In genomic region chr10:103333934-103334520, GRCh38 we compare ENCODE assay signal across 9 cellular contexts. TPM values are rescaled to one million over a fixed set of nuclear protein-coding genes. Genes with fewer than 3 reads are reported as not detected.
DNase-seq lines count a peak whose midpoint lies in the region; ATAC-seq, FAIRE-seq and TF ChIP-seq lines count a peak whose summit lies in the region.
"Had no signal": no experiment of that assay in that cellular context is flagged by ENCODE, and none has a peak within 500 bp of the region (broad histone marks: within the 10 kb centered on the region; RNA-seq: fewer than 3 reads in every experiment).

No MANE protein-coding gene starts in this region.

- H3K27me3 ChIP-seq in CD8-positive, alpha-beta T cell (ENCODE audit: insufficient read depth, low read length): no peaks in the 10 kb centered on the region
- no peaks in the 10 kb centered on the region for H3K27me3 ChIP-seq in GM12878 (replicated peaks in 1 of 2; ENCODE audit: control insufficient read depth in 2 of 2, insufficient read depth in 2 of 2, low read length in 1 of 2)

- no peak for TF ChIP-seq POLR2A in GM12878 (IDR thresholded peaks at IDR 0.05; ENCODE audit: low read depth, low read length)

- POLR2A ChIA-PET in CD8-positive, alpha-beta T cell (lab: Charles Lee): no interaction called here
- POLR2A ChIA-PET in GM12878 (lab: Charles Lee): interaction anchor here (0.5 to 0.6 kb wide), 2 partner anchors 9 to 145 kb away, joined by 3 to 5 read pairs; no protein-coding TSS in a partner anchor
- POLR2A ChIA-PET in T-cell (lab: Charles Lee): interaction anchor here (0.5 to 0.6 kb wide), 2 partner anchors 33 to 157 kb away, joined by 3 to 4 read pairs; no protein-coding TSS in a partner anchor

- H3K4me1 Mint-ChIP-seq in CD8-positive, alpha-beta T cell (ENCODE audit: low read depth): no peaks in the 10 kb centered on the region
- no peaks in the 10 kb centered on the region for H3K4me1 Mint-ChIP-seq in T-cell

- FAIRE-seq in GM12878 (lab: Jason Lieb, UNC): no peak

- no TSS peak for BruUV-seq in GM12878 (replicated peaks; lab: Mats Ljungman, UMichigan)

- H3K4me3 Mint-ChIP-seq in CD8-positive, alpha-beta T cell: no peak overlapping the region
- H3K4me3 Mint-ChIP-seq in T-cell: no peak overlapping the region
- H3K4me3 Mint-ChIP-seq: IgD-negative memory B cell had no signal

- H3K79me2 ChIP-seq in GM12878 (ENCODE audit: control insufficient read depth, insufficient read depth, low read length): no peaks in the 10 kb centered on the region

- H3K9ac ChIP-seq in GM12878 (ENCODE audit: control insufficient read depth, insufficient read depth, low read length): no peak overlapping the region

- CTCF ChIA-PET in CD8-positive, alpha-beta T cell (lab: Charles Lee): interaction anchor here (0.6 to 2.8 kb wide), 16 partner anchors 8 to 502 kb away, joined by 3 to 12 read pairs (median 3); partner anchors contain the start of genes CNNM2 and CYP17A1
- CTCF ChIA-PET in GM12878 (lab: Yijun Ruan, JAX): interaction anchor here (0.5 to 2.5 kb wide), 49 partner anchors 9 to 614 kb away, joined by 3 to 14 read pairs (median 4); partner anchors contain the start of genes CNNM2 and TAF5
- CTCF ChIA-PET in T-cell (lab: Charles Lee): interaction anchor here (0.5 to 1.5 kb wide), 7 partner anchors 8 to 750 kb away, joined by 3 to 9 read pairs (median 4); partner anchors contain the start of genes CNNM2 (in 1 of the 2) and CYP17A1 (in 1 of the 2)

- no peaks in the 10 kb centered on the region for H4K20me1 ChIP-seq in GM12878 (ENCODE audit: control insufficient read depth, insufficient read depth)

- no peaks in the 10 kb centered on the region for H3K36me3 ChIP-seq in CD8-positive, alpha-beta T cell (ENCODE audit: insufficient read depth, low read length)
- peaks cover 4 to 6% of the 10 kb centered on the region in 2 experiments for H3K36me3 ChIP-seq in GM12878 (ENCODE audit: control insufficient read depth in 2 of 2, insufficient read depth in 2 of 2, low read length in 1 of 2)

- no peaks in the 10 kb centered on the region for H3K9me3 ChIP-seq in CD8-positive, alpha-beta T cell (ENCODE audit: low read length)
- no peaks in the 10 kb centered on the region for H3K9me3 ChIP-seq in GM12878 (replicated peaks; ENCODE audit: control insufficient read depth, insufficient read depth, low read length)

- TF ChIP-seq RAD21 in GM12878 (IDR thresholded peaks at IDR 0.05; ENCODE audit: insufficient read depth, low read depth, low read length): peak; percentile 27; the same call in 1 of the 2 replicates

- H3K4me2 ChIP-seq in GM12878 (ENCODE audit: control insufficient read depth, insufficient read depth): no peak overlapping the region

- no peaks in the 10 kb centered on the region for H3K9me3 Mint-ChIP-seq in CD8-positive, alpha-beta T cell
- no peaks in the 10 kb centered on the region for H3K9me3 Mint-ChIP-seq in T-cell
- H3K9me3 Mint-ChIP-seq: IgD-negative memory B cell had no signal

- no peak overlapping the region for H3K27ac ChIP-seq in CD8-positive, alpha-beta T cell (ENCODE audit: low read depth, low read length)
- H3K27ac ChIP-seq in GM12878 (ENCODE audit: control insufficient read depth, insufficient read depth): no peak overlapping the region

- RAD21 ChIA-PET in GM12878 (lab: Charles Lee; ENCODE audit: unreplicated experiment): interaction anchor here (0.9 to 1.7 kb wide), 6 partner anchors 62 to 498 kb away, joined by 3 to 5 read pairs (median 4); partner anchors contain the start of genes ATP5MK, CNNM2 and PDCD11

- no peaks in the 10 kb centered on the region for H3K4me1 ChIP-seq in CD8-positive, alpha-beta T cell (ENCODE audit: insufficient read depth, low read length)
- no peaks in the 10 kb centered on the region for H3K4me1 ChIP-seq in GM12878 (ENCODE audit: control insufficient read depth, insufficient read depth, low read length)

- WGBS in GM12878 (ENCODE audit: insufficient coverage, insufficient replicate concordance, low lambda C conversion rate, missing lambda C conversion rate): 100% methylated on average over 2 of the region's 2 CpGs

- H3K27ac Mint-ChIP-seq in CD8-positive, alpha-beta T cell: no peak overlapping the region
- no peak overlapping the region for H3K27ac Mint-ChIP-seq in T-cell
- H3K27ac Mint-ChIP-seq: IgD-negative memory B cell had no signal

- peak; percentile 80 for TF ChIP-seq CTCF in CD8-positive, alpha-beta T cell (IDR thresholded peaks at IDR 0.05)
- TF ChIP-seq CTCF in GM12878 (IDR thresholded peaks at IDR 0.05 in 2 of 3, conservative IDR thresholded peaks at IDR 0.05 in 1 of 3; ENCODE audit: control insufficient read depth in 2 of 3, extremely low read depth in 1 of 3, insufficient read depth in 1 of 3, low read depth in 3 of 3, low read length in 3 of 3): peak in 2 of 3 experiments; percentile 43 to 60; a peak in 4 of 6 replicates

- H2AFZ ChIP-seq in GM12878 (ENCODE audit: control insufficient read depth, low read depth, low read length): no peak overlapping the region

- H3K4me3 ChIP-seq in CD8-positive, alpha-beta T cell (ENCODE audit: low read depth, low read length): no peak overlapping the region
- H3K4me3 ChIP-seq in GM12878: no peak overlapping the region

- no peak for TF ChIP-seq EP300 in GM12878 (IDR thresholded peaks at IDR 0.05; ENCODE audit: borderline replicate concordance in 1 of 2, control insufficient read depth in 1 of 2, low read depth in 2 of 2, low read length in 2 of 2)

- ATAC-seq in CD8-positive, alpha-beta T cell: no peak
- ATAC-seq in GM12878 (0 out of 3 replicates have a peak, but pooled peaks have one; percentile 38), HG03095 (IDR thresholded peaks at IDR 0.05; ENCODE audit: unreplicated experiment) (no peak), T-cell (replicated peaks in 1 of 4) (no peak)

- in situ Hi-C loops in GM12878 (cut with MboI): no loop called here

- H3K36me3 Mint-ChIP-seq in CD8-positive, alpha-beta T cell: peaks cover 43% of the 10 kb centered on the region
- H3K36me3 Mint-ChIP-seq in T-cell: peaks cover 19% of the 10 kb centered on the region

- SMC1A ChIA-PET in GM12878 (lab: Charles Lee; ENCODE audit: uncharacterized antibody, unreplicated experiment): interaction anchor here (0.7 to 2.3 kb wide), 22 partner anchors 8 to 421 kb away, joined by 3 to 10 read pairs (median 4); no protein-coding TSS in a partner anchor

- intact Hi-C loops in CD8-positive, alpha-beta T cell (cut with DNase I, micrococcal nuclease): loop anchor here (1.0 to 10.0 kb wide), 4 partner anchors 229 to 499 kb away; partner anchors contain the start of gene CNNM2 (in 1 of the 2)
- intact Hi-C loops in GM12878 (cut with micrococcal nuclease; ENCODE audit: unreplicated experiment): loop anchor here (1.0 to 5.0 kb wide), 2 partner anchors 417 to 497 kb away; partner anchors contain the start of gene CYP17A1

- DNase-seq in CD8-positive, alpha-beta T cell: no peak
- peak; percentile 47 for DNase-seq in HT-29 (ENCODE audit: low spot score)
- no peak for DNase-seq in GM12878 (ENCODE audit: low read depth, low spot score)
- peak; percentile 17 for DNase-seq in medulla oblongata (ENCODE audit: extremely low spot score)
- no peak for DNase-seq in NK-92 (lab: John Stamatoyannopoulos, UW; ENCODE audit: unreplicated experiment)
- DNase-seq in activated CD4-positive, alpha-beta T cell treated with anti-CD3 and anti-CD28 coated beads, Interleukin-2, amount 50 U/mL, for 1 hour: no peak
- no peak for DNase-seq in T-cell

- no peaks in the 10 kb centered on the region for H3K27me3 Mint-ChIP-seq in CD8-positive, alpha-beta T cell (ENCODE audit: low read depth)
- H3K27me3 Mint-ChIP-seq in T-cell: no peaks in the 10 kb centered on the region
- H3K27me3 Mint-ChIP-seq: IgD-negative memory B cell had no signal

RNA-seq across cellular contexts. Expression of gene PCGF6, which starts 16.9 kb away (rescaled TPM):
- total RNA-seq in CD8-positive, alpha-beta T cell: 1 to 10 TPM; 1.7 to 2.1 TPM
- total RNA-seq in HT-29 (2014; rRNA removed; shearing (Covaris generic)): 3.2 and 4.9 TPM in 2 replicates
- total RNA-seq in GM12878 (2013; cell fraction: nucleolus; rRNA removed): 23.3 and 31.4 TPM in 2 replicates
- total RNA-seq in GM12878 (2014; rRNA removed) (13.3 and 16.5 TPM in 2 replicates), GM12878 (2014; rRNA removed; fragmentation: Illumina TruSeq; extraction: Trizol) (13.7 and 14.5 TPM in 2 replicates), GM12878 (2021) (13.2 and 14.0 TPM in 2 replicates), T-cell (1 to 10 TPM; 4.7 to 8.3 (median 7.6) TPM)
- 4.2 TPM for polyA plus RNA-seq in GM12878 (2011; ENCODE audit: low read depth)
- polyA plus RNA-seq in GM12878 (2011; rRNA removed) (12.2 and 18.9 TPM in 2 replicates), GM12878 (2014; fragmentation: Illumina TruSeq; extraction: Trizol) (10.8 and 13.4 TPM in 2 replicates), GM12878 (2014; fragmentation: Nextera tagmentation; extraction: Ambion mirVana) (1 to 10 TPM; 6.5 to 8.2 TPM), GM12878 (2014; rRNA removed) (8.9 and 11.4 TPM in 2 replicates), GM12878 (2016; fragmentation: Nextera tagmentation; extraction: Ambion mirVana) (10 to 100 TPM; 17.7 to 19.1 TPM)
- 3.9 and 4.4 TPM in 2 replicates for polyA plus RNA-seq in GM12878 (2011; cell fraction: cytosol; rRNA removed)
- polyA plus RNA-seq in GM12878 (2011; cell fraction: nucleus; rRNA removed): 4.5 and 7.2 TPM in 2 replicates
- polyA plus RNA-seq in GM12878 (2012): 6.6 and 7.6 TPM in 2 replicates
- 5.1 and 6.4 TPM in 2 replicates for polyA minus RNA-seq in GM12878 (2011; rRNA and poly(A)+ RNA removed)
- polyA minus RNA-seq in GM12878 (2011; cell fraction: cytosol; rRNA and poly(A)+ RNA removed): 2.4 and 2.9 TPM in 2 replicates
- polyA minus RNA-seq in GM12878 (2011; cell fraction: nucleus; rRNA and poly(A)+ RNA removed): 6.0 and 9.3 TPM in 2 replicates

RNA-seq across cellular contexts. Expression of gene TAF5, which starts 33.7 kb away (rescaled TPM):
- total RNA-seq in CD8-positive, alpha-beta T cell: 1 to 10 TPM; 3.2 to 4.0 TPM
- total RNA-seq in HT-29 (2014; rRNA removed; shearing (Covaris generic)): 5.5 and 7.7 TPM in 2 replicates
- total RNA-seq in GM12878 (2013; cell fraction: nucleolus; rRNA removed): 5.3 and 5.6 TPM in 2 replicates
- 7.7 and 8.8 TPM in 2 replicates for total RNA-seq in GM12878 (2014; rRNA removed)
- 7.8 and 7.9 TPM in 2 replicates for total RNA-seq in GM12878 (2014; rRNA removed; fragmentation: Illumina TruSeq; extraction: Trizol)
- 6.6 and 7.1 TPM in 2 replicates for total RNA-seq in GM12878 (2021)
- 1.9 TPM for polyA plus RNA-seq in GM12878 (2011; ENCODE audit: low read depth)
- 9.2 and 13.7 TPM in 2 replicates for polyA plus RNA-seq in GM12878 (2011; rRNA removed)
- polyA plus RNA-seq in GM12878 (2011; cell fraction: cytosol; rRNA removed): 4.4 TPM in 2 replicates
- polyA plus RNA-seq in GM12878 (2011; cell fraction: nucleus; rRNA removed): 3.2 and 4.6 TPM in 2 replicates
- polyA plus RNA-seq in GM12878 (2012): 3.0 and 4.4 TPM in 2 replicates
- 7.9 and 9.8 TPM in 2 replicates for polyA plus RNA-seq in GM12878 (2014; fragmentation: Illumina TruSeq; extraction: Trizol)
- 1 to 10 TPM; 3.7 to 3.8 TPM for polyA plus RNA-seq in GM12878 (2014; fragmentation: Nextera tagmentation; extraction: Ambion mirVana)
- 6.1 and 6.8 TPM in 2 replicates for polyA plus RNA-seq in GM12878 (2014; rRNA removed)
- polyA plus RNA-seq in GM12878 (2016; fragmentation: Nextera tagmentation; extraction: Ambion mirVana): 1 to 10 TPM; 6.7 to 9.0 TPM
- 5.3 and 7.0 TPM in 2 replicates for polyA minus RNA-seq in GM12878 (2011; rRNA and poly(A)+ RNA removed)
- polyA minus RNA-seq in GM12878 (2011; cell fraction: cytosol; rRNA and poly(A)+ RNA removed): 3.6 and 4.6 TPM in 2 replicates
- 1.6 and 3.4 TPM in 2 replicates for polyA minus RNA-seq in GM12878 (2011; cell fraction: nucleus; rRNA and poly(A)+ RNA removed)
- 1 to 10 TPM; 5.6 to 7.0 (median 6.3) TPM for total RNA-seq in T-cell

RNA-seq across cellular contexts. Expression of gene INA, which starts 57.1 kb away (rescaled TPM):
- total RNA-seq in CD8-positive, alpha-beta T cell: not detected
- total RNA-seq in HT-29 (2014; rRNA removed; shearing (Covaris generic)): not detected in 2 replicates
- not detected in 2 replicates for total RNA-seq in GM12878 (2013; cell fraction: nucleolus; rRNA removed)
- total RNA-seq in GM12878 (2014; rRNA removed): not detected in 2 replicates
- not detected in 2 replicates for total RNA-seq in GM12878 (2014; rRNA removed; fragmentation: Illumina TruSeq; extraction: Trizol)
- total RNA-seq in GM12878 (2021): 0.05 TPM in 1 of 2 replicates, not detected in the other
- 0.21 TPM for polyA plus RNA-seq in GM12878 (2011; ENCODE audit: low read depth)
- not detected in 2 replicates for polyA plus RNA-seq in GM12878 (2011; rRNA removed)
- polyA plus RNA-seq in GM12878 (2011; cell fraction: cytosol; rRNA removed): not detected in 2 replicates
- polyA plus RNA-seq in GM12878 (2011; cell fraction: nucleus; rRNA removed): not detected in 2 replicates
- polyA plus RNA-seq in GM12878 (2012): 0.19 and 0.31 TPM in 2 replicates
- not detected in 2 replicates for polyA plus RNA-seq in GM12878 (2014; fragmentation: Illumina TruSeq; extraction: Trizol)
- not detected for polyA plus RNA-seq in GM12878 (2014; fragmentation: Nextera tagmentation; extraction: Ambion mirVana)
- polyA plus RNA-seq in GM12878 (2014; rRNA removed): 0.03 TPM in 1 of 2 replicates, not detected in the other
- under 1 TPM; 0.14 to 0.23 TPM for polyA plus RNA-seq in GM12878 (2016; fragmentation: Nextera tagmentation; extraction: Ambion mirVana)
- polyA minus RNA-seq in GM12878 (2011; rRNA and poly(A)+ RNA removed): not detected in 2 replicates
- not detected in 2 replicates for polyA minus RNA-seq in GM12878 (2011; cell fraction: cytosol; rRNA and poly(A)+ RNA removed)
- polyA minus RNA-seq in GM12878 (2011; cell fraction: nucleus; rRNA and poly(A)+ RNA removed): not detected in 2 replicates
- not detected for total RNA-seq in T-cell
- polyA plus RNA-seq: IgD-negative memory B cell had no signal

Comparison
In these comparisons a context has a peak if more than half of its experiments do, and no peak if none do; other contexts are left out.
1. DNase-seq: peak in HT-29 (single experiment) and medulla oblongata (single experiment); none in CD8-positive, alpha-beta T cell (0 of 7), GM12878 (single experiment), NK-92 (single experiment), activated CD4-positive, alpha-beta T cell treated with anti-CD3 and anti-CD28 coated beads, Interleukin-2, amount 50 U/mL, for 1 hour (single experiment) and T-cell (0 of 34).